Comparison of ENCODE assay signal across 12 cellular contexts in genomic region chr20:24432057-24432456, GRCh38.
"Had no signal": no experiment of that assay in that cellular context is flagged by ENCODE, and none has a peak within 500 bp of the region (broad histone marks: within the 10 kb centered on the region; RNA-seq: fewer than 3 reads in every experiment).

No MANE protein-coding gene starts in this region.

- H2AFZ ChIP-seq: parathyroid adenoma had no signal

- H3K9ac ChIP-seq: parathyroid adenoma had no signal

- H3K4me3 ChIP-seq: body of pancreas, skin epidermis had no signal

- H3K9me3 ChIP-seq: body of pancreas had no signal

- ATAC-seq: body of pancreas; effector memory CD8-positive, alpha-beta T cell; left lobe of liver; stimulated activated effector memory CD8-positive, alpha-beta T cell treated with anti-CD3 and anti-CD28 coated beads, Interleukin-12 subunit alpha, Interleukin-12 subunit beta, amount 100 ng/mL, for 72 hours had no signal

- H3K27me3 ChIP-seq: body of pancreas had no signal

- DNase-seq: activated CD4-positive, alpha-beta T cell treated with anti-CD3 and anti-CD28 coated beads, Interleukin-2, amount 50 U/mL, for 4 hours; activated CD4-positive, CD25-positive, alpha-beta regulatory T cell treated with anti-CD3 and anti-CD28 coated beads, Interleukin-2, amount 50 U/mL, for 72 hours; activated T-cell treated with anti-CD3 and anti-CD28 coated beads, Interleukin-2, amount 50 U/mL, for 1 hour; central memory CD4-positive, alpha-beta T cell; effector memory CD8-positive, alpha-beta T cell; SW 1271; trophoblast cell had no signal

- H3K27ac ChIP-seq: body of pancreas, parathyroid adenoma, skin epidermis had no signal

- H3K4me1 ChIP-seq: body of pancreas, parathyroid adenoma had no signal
